Comparison of ENCODE assay signal across 7 cellular contexts in genomic region chr22:31661851-31662667, GRCh38. TPM values are rescaled to one million over a fixed set of nuclear protein-coding genes. Genes with fewer than 3 reads are reported as not detected.
DNase-seq lines count a peak whose midpoint lies in the region; ATAC-seq and TF ChIP-seq lines count a peak whose summit lies in the region.

Gene PISD (minus strand): TSS chr22:31662215. CDS start chr22:31662208, 7 bp downstream.

- peak within 1 kb of the TSS; percentile 92 for H3K4me3 ChIP-seq in astrocyte of the cerebellum (ENCODE audit: low read depth, low read length)

- in situ Hi-C loops in astrocyte of the cerebellum (cut with HindIII; ENCODE audit: low sequenced_read_pairs), result no loop called here

- TF ChIP-seq CTCF in astrocyte of the cerebellum (IDR thresholded peaks at IDR 0.05; ENCODE audit: low read depth, low read length, missing control alignments), result no peak

- ATAC-seq in GM18502 (IDR thresholded peaks at IDR 0.05; ENCODE audit: poor library complexity, unreplicated experiment) (peak; percentile 83), HG02970 (IDR thresholded peaks at IDR 0.05; ENCODE audit: low FRiP score, unreplicated experiment) (peak; percentile 88)

- DNase-seq in NCI-H2029 (lab: John Stamatoyannopoulos, UW) (peak; percentile 95), T-helper 22 cell (ENCODE audit: low read depth) (peak; percentile 91), astrocyte of the cerebellum (ENCODE audit: low read depth) (peak; percentile 91), hepatic stellate cell (ENCODE audit: low spot score) (peak; percentile 97), renal cortical epithelial cell (ENCODE audit: low read depth) (peak; percentile 94)

RNA-seq across cellular contexts. Expression of gene PISD, which starts in this region (rescaled TPM):
- total RNA-seq in renal cortical epithelial cell, result 77.1 and 81.6 TPM in 2 replicates

Comparison
In these comparisons a context has a peak if more than half of its experiments do, and no peak if none do; other contexts are left out.
1. Peak in every context shown above with its lines: DNase-seq, ATAC-seq and H3K4me3 ChIP-seq.